23 cellular contexts compared by ENCODE assay signal in genomic region chr15:94237903-94238302, GRCh38. TPM values are rescaled to one million over a fixed set of nuclear protein-coding genes. Genes with fewer than 3 reads are reported as not detected.
DNase-seq lines count a peak whose midpoint lies in the region; ATAC-seq and TF ChIP-seq lines count a peak whose summit lies in the region.
"Had no signal": no experiment of that assay in that cellular context is flagged by ENCODE, and none has a peak within 500 bp of the region (broad histone marks: within the 10 kb centered on the region; RNA-seq: fewer than 3 reads in every experiment).

No MANE protein-coding gene starts in this region.

- peaks cover 68% of the 10 kb centered on the region for H3K4me1 ChIP-seq in RWPE2 (ENCODE audit: insufficient read depth, poor library complexity, severe bottlenecking)
- H3K4me1 ChIP-seq in foreskin keratinocyte = peaks cover 41% of the 10 kb centered on the region
- H3K4me1 ChIP-seq in transverse colon = peaks cover 0 to 62% (median 36%) of the 10 kb centered on the region in 4 donors
- H3K4me1 ChIP-seq: gastrocnemius medialis had no signal

- intact Hi-C loops in transverse colon (cut with DNase I; ENCODE audit: low total_unique reads) = no loop called here

- H3K27ac ChIP-seq in RWPE2 (ENCODE audit: poor library complexity, severe bottlenecking) (peak overlapping the region; percentile 91), foreskin keratinocyte (no peak overlapping the region), transverse colon (peak overlapping the region in 3 of 4 donors; percentile 21 to 61 (median 26))
- H3K27ac ChIP-seq: gastrocnemius medialis had no signal

- DNase-seq in activated T-cell treated with anti-CD3 and anti-CD28 coated beads, Interleukin-2, amount 50 U/mL, for 72 hours = no peak
- DNase-seq in activated T-cell treated with anti-CD3 and anti-CD28 coated beads, Interleukin-2, amount 50 U/mL, for 24 hours = no peak
- DNase-seq in RWPE2 (ENCODE audit: low spot score) (peak; percentile 75), foreskin keratinocyte (peak; percentile 32 to 67), transverse colon (no peak), type B pancreatic cell (ENCODE audit: extremely low spot score, unreplicated experiment) (no peak)
- DNase-seq in stimulated activated CD4-positive, alpha-beta T cell treated with anti-CD3 and anti-CD28 coated beads, Interleukin-4, amount 100 ng/mL, for 4 hours = no peak
- DNase-seq: activated CD4-positive, alpha-beta T cell treated with anti-CD3 and anti-CD28 coated beads for 1 hour; DMS79; gastrocnemius medialis; NCI-H1048; NCI-H2029 treated with DMSO at 0.1 percent for 48 hours; NCI-H446 treated with DMSO at 0.1 percent for 48 hours; right cardiac atrium; SIG-M5; stimulated activated CD4-positive, alpha-beta T cell treated with anti-CD3 and anti-CD28 coated beads, Interleukin-15, amount 100 ng/mL, for 24 hours; stimulated activated naive CD8-positive, alpha-beta T cell treated with anti-CD3 and anti-CD28 coated beads, Interleukin-15, Interleukin-2, amounts not matched to agents 100 U/mL and 50 U/mL, for 24 hours; trophoblast cell had no signal

- WGBS in transverse colon (ENCODE audit: low coverage in 1 of 2), 2 donors = 39 to 47% methylated on average over 2 to 8 of the region's 8 CpGs

- in situ Hi-C loops in transverse colon (cut with MboI; ENCODE audit: low pct_ligation_motif_present in 1 of 4, low pct_unique_long_range_greater_than_20kb in 1 of 4, low sequenced_read_pairs in 3 of 4) = no loop called here

- no peak for ATAC-seq in activated T-cell treated with anti-CD3 and anti-CD28 coated beads, Interleukin-2, amount 50 U/mL, for 72 hours (replicated peaks in 1 of 2)
- ATAC-seq in RWPE2 (ENCODE audit: low read depth) = peak; percentile 47
- ATAC-seq in foreskin keratinocyte = peak; percentile 40
- ATAC-seq in GM19328 (IDR thresholded peaks at IDR 0.05; ENCODE audit: unreplicated experiment) = no peak
- ATAC-seq: activated naive CD4-positive, alpha-beta T cell treated with anti-CD3 and anti-CD28 coated beads, Interleukin-2, amount 50 U/mL, for 72 hours; gastrocnemius medialis; left lobe of liver; right cardiac atrium; stimulated activated naive CD8-positive, alpha-beta T cell treated with anti-CD3 and anti-CD28 coated beads, Interleukin-15, Interleukin-2, amounts not matched to agents 100 U/mL and 50 U/mL, for 24 hours had no signal

- no peaks in the 10 kb centered on the region for H3K9me3 ChIP-seq in RWPE2 (ENCODE audit: severe bottlenecking)
- no peaks in the 10 kb centered on the region for H3K9me3 ChIP-seq in transverse colon
- H3K9me3 ChIP-seq: gastrocnemius medialis had no signal

- H3K36me3 ChIP-seq in RWPE2 (ENCODE audit: low read depth) (no peaks in the 10 kb centered on the region), transverse colon (no peaks in the 10 kb centered on the region)
- H3K36me3 ChIP-seq: gastrocnemius medialis had no signal

- peak overlapping the region in 1 of 2 donors; percentile 42 for H3K4me3 Mint-ChIP-seq in activated T-cell treated with anti-CD3 and anti-CD28 coated beads, Interleukin-2, amount 50 U/mL, for 72 hours
- no peak overlapping the region for H3K4me3 Mint-ChIP-seq in activated T-cell treated with anti-CD3 and anti-CD28 coated beads, Interleukin-2, amount 50 U/mL, for 24 hours
- H3K4me3 Mint-ChIP-seq in type B pancreatic cell = no peak overlapping the region
- H3K4me3 Mint-ChIP-seq: CD4-positive, CD25-positive, alpha-beta regulatory T cell; dendritic cell treated with granulocyte-macrophage colony-stimulating factor and Interleukin-4, amounts not matched to agents 40 ng/mL and 50 ng/mL, for 4 days had no signal

- H3K4me3 ChIP-seq in RWPE2 (ENCODE audit: severe bottlenecking) = no peak overlapping the region
- H3K4me3 ChIP-seq in transverse colon = no peak overlapping the region
- H3K4me3 ChIP-seq: gastrocnemius medialis had no signal

- no peak for TF ChIP-seq EP300 in transverse colon (IDR thresholded peaks at IDR 0.05; ENCODE audit: low read depth)

- TF ChIP-seq POLR2A in transverse colon (IDR thresholded peaks at IDR 0.05) = no peak

- no peaks in the 10 kb centered on the region for H3K27me3 Mint-ChIP-seq in activated T-cell treated with anti-CD3 and anti-CD28 coated beads, Interleukin-2, amount 50 U/mL, for 72 hours (ENCODE audit: low read depth)
- H3K27me3 Mint-ChIP-seq in activated T-cell treated with anti-CD3 and anti-CD28 coated beads, Interleukin-2, amount 50 U/mL, for 24 hours = no peaks in the 10 kb centered on the region
- H3K27me3 Mint-ChIP-seq in type B pancreatic cell = peaks cover 6% of the 10 kb centered on the region
- H3K27me3 Mint-ChIP-seq: CD4-positive, CD25-positive, alpha-beta regulatory T cell had no signal

- H3K9me3 Mint-ChIP-seq in activated T-cell treated with anti-CD3 and anti-CD28 coated beads, Interleukin-2, amount 50 U/mL, for 72 hours = no peaks in the 10 kb centered on the region
- no peaks in the 10 kb centered on the region for H3K9me3 Mint-ChIP-seq in activated T-cell treated with anti-CD3 and anti-CD28 coated beads, Interleukin-2, amount 50 U/mL, for 24 hours
- H3K9me3 Mint-ChIP-seq in type B pancreatic cell = peaks cover 5% of the 10 kb centered on the region
- H3K9me3 Mint-ChIP-seq: activated naive CD4-positive, alpha-beta T cell treated with anti-CD3 and anti-CD28 coated beads, Interleukin-2, amount 50 U/mL, for 72 hours; dendritic cell treated with granulocyte-macrophage colony-stimulating factor and Interleukin-4, amounts not matched to agents 40 ng/mL and 50 ng/mL, for 4 days had no signal

- no peaks in the 10 kb centered on the region for H3K27me3 ChIP-seq in RWPE2 (ENCODE audit: insufficient read depth, poor library complexity, severe bottlenecking)
- H3K27me3 ChIP-seq in foreskin keratinocyte = no peaks in the 10 kb centered on the region
- H3K27me3 ChIP-seq in transverse colon = no peaks in the 10 kb centered on the region
- H3K27me3 ChIP-seq: gastrocnemius medialis had no signal

- H3K27ac Mint-ChIP-seq in activated T-cell treated with anti-CD3 and anti-CD28 coated beads, Interleukin-2, amount 50 U/mL, for 72 hours = peak overlapping the region; percentile 5
- H3K27ac Mint-ChIP-seq in activated T-cell treated with anti-CD3 and anti-CD28 coated beads, Interleukin-2, amount 50 U/mL, for 24 hours = no peak overlapping the region
- no peak overlapping the region for H3K27ac Mint-ChIP-seq in type B pancreatic cell
- H3K27ac Mint-ChIP-seq: dendritic cell treated with granulocyte-macrophage colony-stimulating factor and Interleukin-4, amounts not matched to agents 40 ng/mL and 50 ng/mL, for 4 days had no signal

- TF ChIP-seq CTCF in RWPE2 (IDR thresholded peaks at IDR 0.05; ENCODE audit: poor library complexity, severe bottlenecking) (no peak), foreskin keratinocyte (conservative IDR thresholded peaks at IDR 0.05) (no peak), transverse colon (IDR thresholded peaks at IDR 0.05) (no peak), type B pancreatic cell (conservative IDR thresholded peaks at IDR 0.05) (no peak)

- H3K36me3 Mint-ChIP-seq in activated T-cell treated with anti-CD3 and anti-CD28 coated beads, Interleukin-2, amount 50 U/mL, for 72 hours (ENCODE audit: insufficient read depth in 2 of 2) = peaks cover 3 to 9% of the 10 kb centered on the region in 2 donors
- H3K36me3 Mint-ChIP-seq in activated T-cell treated with anti-CD3 and anti-CD28 coated beads, Interleukin-2, amount 50 U/mL, for 24 hours (ENCODE audit: low read depth) = peaks cover 19% of the 10 kb centered on the region
- H3K36me3 Mint-ChIP-seq in type B pancreatic cell = no peaks in the 10 kb centered on the region
- H3K36me3 Mint-ChIP-seq: activated naive CD4-positive, alpha-beta T cell treated with anti-CD3 and anti-CD28 coated beads, Interleukin-2, amount 50 U/mL, for 72 hours had no signal

- H3K4me1 Mint-ChIP-seq in activated T-cell treated with anti-CD3 and anti-CD28 coated beads, Interleukin-2, amount 50 U/mL, for 72 hours (ENCODE audit: low read depth) = peaks cover 77% of the 10 kb centered on the region
- H3K4me1 Mint-ChIP-seq in activated T-cell treated with anti-CD3 and anti-CD28 coated beads, Interleukin-2, amount 50 U/mL, for 24 hours (ENCODE audit: low read depth) = peaks cover 77% of the 10 kb centered on the region
- H3K4me1 Mint-ChIP-seq in type B pancreatic cell (ENCODE audit: unreplicated experiment) = peaks cover 10% of the 10 kb centered on the region

RNA-seq across cellular contexts. Expression of gene MCTP2, which starts 6.5 kb away (rescaled TPM):
- total RNA-seq in activated T-cell treated with anti-CD3 and anti-CD28 coated beads, Interleukin-2, amount 50 U/mL, for 72 hours = 100 to 1,000 TPM in 1 of 2 donors, 10 to 100 TPM in 1; 49.9 to 119 TPM
- total RNA-seq in foreskin keratinocyte (13.4 and 14.5 TPM in 2 replicates), transverse colon (100 to 1,000 TPM; 108 to 409 (median 144) TPM), type B pancreatic cell (ENCODE audit: low replicate concordance) (4.8 and 10.5 TPM in 2 replicates)
- 2.7 TPM in 2 replicates for polyA plus RNA-seq in foreskin keratinocyte

Comparison
In these comparisons a context has a peak if more than half of its experiments do, and no peak if none do; other contexts are left out.
1. ATAC-seq: peak in RWPE2 (single experiment) and foreskin keratinocyte (single experiment); none in activated T-cell treated with anti-CD3 and anti-CD28 coated beads, Interleukin-2, amount 50 U/mL, for 72 hours (0 of 2) and GM19328 (single experiment).
2. DNase-seq: peak in RWPE2 (single experiment) and foreskin keratinocyte (2 of 2); none in activated T-cell treated with anti-CD3 and anti-CD28 coated beads, Interleukin-2, amount 50 U/mL, for 72 hours (0 of 2), activated T-cell treated with anti-CD3 and anti-CD28 coated beads, Interleukin-2, amount 50 U/mL, for 24 hours (single experiment), transverse colon (single experiment), type B pancreatic cell (single experiment) and stimulated activated CD4-positive, alpha-beta T cell treated with anti-CD3 and anti-CD28 coated beads, Interleukin-4, amount 100 ng/mL, for 4 hours (0 of 2).